In genomic region chrX:20320461-20321159, GRCh38 we compare ENCODE assay signal across 8 cellular contexts. TPM values are rescaled to one million over a fixed set of nuclear protein-coding genes. Genes with fewer than 3 reads are reported as not detected.
DNase-seq lines count a peak whose midpoint lies in the region; ATAC-seq and TF ChIP-seq lines count a peak whose summit lies in the region.

No MANE protein-coding gene starts in this region.

- peak overlapping the region; percentile 30 for H3K4me3 Mint-ChIP-seq in T-helper 1 cell treated with Interleukin-12 subunit alpha and Interleukin-12 subunit beta and Interleukin-4 antibody, amounts not matched to agents 30 μg/mL and 1 μg/mL, for 36 hours
- peak overlapping the region; percentile 46 for H3K4me3 Mint-ChIP-seq in activated naive CD8-positive, alpha-beta T cell treated with anti-CD3 and anti-CD28 coated beads for 36 hours

- H3K27ac Mint-ChIP-seq in T-helper 1 cell treated with Interleukin-12 subunit alpha and Interleukin-12 subunit beta and Interleukin-4 antibody, amounts not matched to agents 30 μg/mL and 1 μg/mL, for 36 hours: peak overlapping the region; percentile 39
- H3K27ac Mint-ChIP-seq in activated naive CD8-positive, alpha-beta T cell treated with anti-CD3 and anti-CD28 coated beads for 36 hours: peak overlapping the region; percentile 14

- H3K4me3 ChIP-seq in ascending aorta: no peak overlapping the region

- intact Hi-C loops in ascending aorta (cut with DNase I): no loop called here

- no peaks in the 10 kb centered on the region for H3K27me3 ChIP-seq in ascending aorta

- TF ChIP-seq CTCF in ascending aorta (IDR thresholded peaks at IDR 0.05): no peak

- no peak for DNase-seq in T-helper 1 cell
- peak; percentile 89 for DNase-seq in KBM-7
- no peak for DNase-seq in activated naive CD8-positive, alpha-beta T cell treated with anti-CD3 and anti-CD28 coated beads for 36 hours
- no peak for DNase-seq in DMS 273 treated with DMSO at 0.1 percent for 48 hours (lab: John Stamatoyannopoulos, UW)
- DNase-seq in ureter (ENCODE audit: low spot score): no peak
- no peak for DNase-seq in ascending aorta (ENCODE audit: low spot score in 2 of 2)

- no peaks in the 10 kb centered on the region for H3K4me1 ChIP-seq in ascending aorta

- no peaks in the 10 kb centered on the region for H3K36me3 ChIP-seq in ascending aorta

- peak; percentile 99 for ATAC-seq in GM21619 (IDR thresholded peaks at IDR 0.05; ENCODE audit: unreplicated experiment)

- no peaks in the 10 kb centered on the region for H3K9me3 ChIP-seq in ascending aorta

- peaks cover 4% of the 10 kb centered on the region for H3K27me3 Mint-ChIP-seq in T-helper 1 cell treated with Interleukin-12 subunit alpha and Interleukin-12 subunit beta and Interleukin-4 antibody, amounts not matched to agents 30 μg/mL and 1 μg/mL, for 36 hours (ENCODE audit: low read depth)
- no peaks in the 10 kb centered on the region for H3K27me3 Mint-ChIP-seq in activated naive CD8-positive, alpha-beta T cell treated with anti-CD3 and anti-CD28 coated beads for 36 hours

- H3K36me3 Mint-ChIP-seq in T-helper 1 cell treated with Interleukin-12 subunit alpha and Interleukin-12 subunit beta and Interleukin-4 antibody, amounts not matched to agents 30 μg/mL and 1 μg/mL, for 36 hours (ENCODE audit: low read depth): no peaks in the 10 kb centered on the region
- H3K36me3 Mint-ChIP-seq in activated naive CD8-positive, alpha-beta T cell treated with anti-CD3 and anti-CD28 coated beads for 36 hours: no peaks in the 10 kb centered on the region

- no peaks in the 10 kb centered on the region for H3K9me3 Mint-ChIP-seq in T-helper 1 cell treated with Interleukin-12 subunit alpha and Interleukin-12 subunit beta and Interleukin-4 antibody, amounts not matched to agents 30 μg/mL and 1 μg/mL, for 36 hours
- H3K9me3 Mint-ChIP-seq in activated naive CD8-positive, alpha-beta T cell treated with anti-CD3 and anti-CD28 coated beads for 36 hours: no peaks in the 10 kb centered on the region

- in situ Hi-C loops in KBM-7 (cut with MboI; ENCODE audit: low pct_unique_long_range_greater_than_20kb, low sequenced_read_pairs): no loop called here

- H3K27ac ChIP-seq in ascending aorta: no peak overlapping the region

- H3K4me1 Mint-ChIP-seq in T-helper 1 cell treated with Interleukin-12 subunit alpha and Interleukin-12 subunit beta and Interleukin-4 antibody, amounts not matched to agents 30 μg/mL and 1 μg/mL, for 36 hours (ENCODE audit: low read depth): peaks cover 11% of the 10 kb centered on the region
- H3K4me1 Mint-ChIP-seq in activated naive CD8-positive, alpha-beta T cell treated with anti-CD3 and anti-CD28 coated beads for 36 hours: peaks cover 26% of the 10 kb centered on the region

RNA-seq across cellular contexts. Expression of gene RPS6KA3, which starts 53.9 kb away (rescaled TPM):
- total RNA-seq in activated naive CD8-positive, alpha-beta T cell treated with anti-CD3 and anti-CD28 coated beads for 36 hours: 10 to 100 TPM; 58.7 to 62.0 TPM
- total RNA-seq in ureter: 40.3 TPM
- total RNA-seq in ascending aorta: 43.0 TPM
